In genomic region chr6:32153835-32154513, GRCh38 we compare ENCODE assay signal across 1 cellular context.
TF ChIP-seq lines count a peak whose summit lies in the region.

Gene PPT2, plus strand, starts transcription at chr6:32154141. Its CDS starts 454 bp downstream, at chr6:32154595.

TF ChIP-seq in HEK293, 187 proteins besides CTCF, POLR2A, EP300 and RAD21 (continued from another document and continues in another):
- peak; percentile 62; the same call in 1 of the 2 replicates for TF ChIP-seq ZEB2 (tag by site-specific recombination; IDR thresholded peaks at IDR 0.05)
- TF ChIP-seq IKZF3 (tag by site-specific recombination; IDR thresholded peaks at IDR 0.05): peak; percentile 71
- TF ChIP-seq ZNF19 (tag by site-specific recombination; IDR thresholded peaks at IDR 0.05; ENCODE audit: low read depth): no peak
- peak; percentile 39; the same call in 1 of the 2 replicates for TF ChIP-seq PRDM1 (tag by site-specific recombination; IDR thresholded peaks at IDR 0.05)
- TF ChIP-seq ZBTB20 (tag by site-specific recombination; IDR thresholded peaks at IDR 0.05): no peak; the same call in 1 of the 2 replicates
- peak; percentile 36 for TF ChIP-seq ZNF394 (tag by site-specific recombination; IDR thresholded peaks at IDR 0.05; ENCODE audit: borderline replicate concordance)
- peak; percentile 3 for TF ChIP-seq ZBTB8A (tag by site-specific recombination; IDR thresholded peaks at IDR 0.05)
- no peak for TF ChIP-seq ZBTB49 (tag by site-specific recombination; IDR thresholded peaks at IDR 0.05; ENCODE audit: low read depth)
- TF ChIP-seq ZNF449 (tag by site-specific recombination; IDR thresholded peaks at IDR 0.05): no peak
- TF ChIP-seq ZNF48 (tag by site-specific recombination; IDR thresholded peaks at IDR 0.05): no peak
- peak; percentile 25 for TF ChIP-seq GLIS2 (tag by site-specific recombination; IDR thresholded peaks at IDR 0.05)
- TF ChIP-seq KLF9 (tag by site-specific recombination; IDR thresholded peaks at IDR 0.05; ENCODE audit: low read depth): peak; percentile 72
- no peak for TF ChIP-seq ZNF654 (tag by site-specific recombination; IDR thresholded peaks at IDR 0.05; ENCODE audit: low read depth)
- no peak for TF ChIP-seq ZNF266 (tag by site-specific recombination; IDR thresholded peaks at IDR 0.05; ENCODE audit: low read depth)
- no peak for TF ChIP-seq ZNF510 (tag by site-specific recombination; IDR thresholded peaks at IDR 0.05; ENCODE audit: insufficient replicate concordance)
- no peak for TF ChIP-seq HOXA7 (CRISPR knock-in tag; IDR thresholded peaks at IDR 0.05; ENCODE audit: borderline replicate concordance)
- peak; percentile 34; the same call in 1 of the 2 replicates for TF ChIP-seq ZNF580 (tag by site-specific recombination; IDR thresholded peaks at IDR 0.05)
- TF ChIP-seq ZNF670 (tag by site-specific recombination; IDR thresholded peaks at IDR 0.05; ENCODE audit: low read depth): no peak
- no peak for TF ChIP-seq ZFP41 (tag by site-specific recombination; IDR thresholded peaks at IDR 0.05; ENCODE audit: borderline replicate concordance)
- TF ChIP-seq KLF1 (tag by site-specific recombination; IDR thresholded peaks at IDR 0.05): no peak
- TF ChIP-seq TSHZ1 (tag by site-specific recombination; IDR thresholded peaks at IDR 0.05; ENCODE audit: borderline replicate concordance): peak; percentile 23; the same call in 1 of the 2 replicates
- TF ChIP-seq ZBTB26 (tag by site-specific recombination; optimal IDR thresholded peaks at IDR 0.05): peak; percentile 81
- peak; percentile 41; the same call in 1 of the 2 replicates for TF ChIP-seq ZNF660 (tag by site-specific recombination; IDR thresholded peaks at IDR 0.05)
- TF ChIP-seq ZNF777 (tag by site-specific recombination; IDR thresholded peaks at IDR 0.05; ENCODE audit: borderline replicate concordance): no peak
- TF ChIP-seq REPIN1 (tag by site-specific recombination; IDR thresholded peaks at IDR 0.05; ENCODE audit: low read depth): 0 out of 2 replicates have a peak, but pooled peaks have one; percentile 18
- no peak for TF ChIP-seq HOXD13 (CRISPR knock-in tag; IDR thresholded peaks at IDR 0.05; ENCODE audit: borderline replicate concordance)
- TF ChIP-seq ZNF624 (tag by site-specific recombination; IDR thresholded peaks at IDR 0.05): no peak
- peak; percentile 50; the same call in 1 of the 2 replicates for TF ChIP-seq ZNF324 (tag by site-specific recombination; IDR thresholded peaks at IDR 0.05)
- TF ChIP-seq ZFP37 (tag by site-specific recombination; IDR thresholded peaks at IDR 0.05): no peak
- TF ChIP-seq ZSCAN30 (tag by site-specific recombination; IDR thresholded peaks at IDR 0.05): peak; percentile 78
- TF ChIP-seq ZNF645 (tag by site-specific recombination; IDR thresholded peaks at IDR 0.05): no peak
- TF ChIP-seq ZNF544 (tag by site-specific recombination; IDR thresholded peaks at IDR 0.05): no peak
- no peak for TF ChIP-seq ATF2 (tag by site-specific recombination; IDR thresholded peaks at IDR 0.05; ENCODE audit: low read depth)
- no peak for TF ChIP-seq ZNF596 (tag by site-specific recombination; IDR thresholded peaks at IDR 0.05)
- TF ChIP-seq ZXDB (tag by site-specific recombination; IDR thresholded peaks at IDR 0.05): peak; percentile 84
- no peak for TF ChIP-seq ZNF18 (tag by site-specific recombination; IDR thresholded peaks at IDR 0.05)
- TF ChIP-seq ZBTB6 (tag by site-specific recombination; IDR thresholded peaks at IDR 0.05): no peak
- TF ChIP-seq ZNF16 (tag by site-specific recombination; IDR thresholded peaks at IDR 0.05; ENCODE audit: low read depth): no peak
- TF ChIP-seq ZNF610 (tag by site-specific recombination; IDR thresholded peaks at IDR 0.05; ENCODE audit: borderline replicate concordance): no peak
- no peak for TF ChIP-seq ZNF585B (tag by site-specific recombination; IDR thresholded peaks at IDR 0.05)
- TF ChIP-seq ZFHX2 (tag by site-specific recombination; conservative IDR thresholded peaks at IDR 0.05): peak; percentile 82
- no peak for TF ChIP-seq GLI2 (tag by site-specific recombination; IDR thresholded peaks at IDR 0.05; ENCODE audit: borderline replicate concordance, low read depth)
- peak; percentile 83 for TF ChIP-seq ZNF335 (tag by site-specific recombination; conservative IDR thresholded peaks at IDR 0.05)
- no peak for TF ChIP-seq ZNF426 (tag by site-specific recombination; IDR thresholded peaks at IDR 0.05)
- no peak for TF ChIP-seq ZNF37A (tag by site-specific recombination; IDR thresholded peaks at IDR 0.05)
- TF ChIP-seq ZNF202 (tag by site-specific recombination; IDR thresholded peaks at IDR 0.05; ENCODE audit: borderline replicate concordance): no peak
- TF ChIP-seq ZNF664 (tag by site-specific recombination; IDR thresholded peaks at IDR 0.05): no peak
- peak; percentile 52 for TF ChIP-seq GLIS1 (tag by site-specific recombination; IDR thresholded peaks at IDR 0.05)
- no peak for TF ChIP-seq ZNF423 (tag by site-specific recombination; IDR thresholded peaks at IDR 0.05)
- no peak for TF ChIP-seq ELK4 (IDR thresholded peaks at IDR 0.05; ENCODE audit: borderline replicate concordance, low read depth, low read length)
- TF ChIP-seq ZNF600 (tag by site-specific recombination; IDR thresholded peaks at IDR 0.05): peak; percentile 72
- no peak for TF ChIP-seq ZNF488 (tag by site-specific recombination; IDR thresholded peaks at IDR 0.05)
